Comparison of ENCODE assay signal across 1 cellular context in the genomic region with DNA sequence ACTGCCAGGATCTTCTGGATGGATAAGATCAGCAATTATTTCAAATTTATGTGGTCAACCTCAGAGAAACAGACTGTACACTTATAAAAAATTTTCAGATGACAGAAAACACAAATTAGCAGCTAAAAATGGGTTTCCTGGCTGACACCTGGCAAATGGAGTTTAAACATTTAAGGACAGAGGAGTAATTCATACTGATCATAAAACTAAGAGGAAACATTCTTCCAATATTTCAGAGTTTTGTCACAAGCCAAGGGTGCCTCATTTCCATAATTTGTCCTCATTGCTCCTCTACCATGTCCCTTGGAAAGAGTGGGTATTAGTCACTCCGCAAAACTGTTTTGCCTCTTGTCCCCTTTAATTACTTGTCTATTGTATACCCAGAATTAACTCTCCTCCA.
TF ChIP-seq lines count a peak whose summit lies in the region.

No MANE protein-coding gene starts in this region.

TF ChIP-seq in SK-N-SH, 30 proteins besides CTCF, POLR2A, EP300 and RAD21 (continued from another document):
- TF ChIP-seq, protein P1, sequence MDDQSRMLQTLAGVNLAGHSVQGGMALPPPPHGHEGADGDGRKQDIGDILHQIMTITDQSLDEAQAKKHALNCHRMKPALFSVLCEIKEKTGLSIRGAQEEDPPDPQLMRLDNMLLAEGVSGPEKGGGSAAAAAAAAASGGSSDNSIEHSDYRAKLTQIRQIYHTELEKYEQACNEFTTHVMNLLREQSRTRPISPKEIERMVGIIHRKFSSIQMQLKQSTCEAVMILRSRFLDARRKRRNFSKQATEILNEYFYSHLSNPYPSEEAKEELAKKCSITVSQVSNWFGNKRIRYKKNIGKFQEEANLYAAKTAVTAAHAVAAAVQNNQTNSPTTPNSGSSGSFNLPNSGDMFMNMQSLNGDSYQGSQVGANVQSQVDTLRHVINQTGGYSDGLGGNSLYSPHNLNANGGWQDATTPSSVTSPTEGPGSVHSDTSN (IDR thresholded peaks at IDR 0.05) = peak; percentile 45
- TF ChIP-seq MEF2A (IDR thresholded peaks at IDR 0.05; ENCODE audit: borderline replicate concordance, low read depth) (0 out of 2 replicates have a peak, but pooled peaks have one; percentile 31), CHD2 (IDR thresholded peaks at IDR 0.05; ENCODE audit: low read length, partially characterized antibody) (no peak), TEAD4 (IDR thresholded peaks at IDR 0.05; ENCODE audit: borderline replicate concordance, insufficient read depth) (0 out of 2 replicates have a peak, but pooled peaks have one; percentile 25), SIN3A (IDR thresholded peaks at IDR 0.05; ENCODE audit: borderline replicate concordance, low read depth, low read length) (no peak), JUND (IDR thresholded peaks at IDR 0.05) (no peak), NFIC (IDR thresholded peaks at IDR 0.05; ENCODE audit: borderline replicate concordance) (no peak)
- TF ChIP-seq, protein P2, sequence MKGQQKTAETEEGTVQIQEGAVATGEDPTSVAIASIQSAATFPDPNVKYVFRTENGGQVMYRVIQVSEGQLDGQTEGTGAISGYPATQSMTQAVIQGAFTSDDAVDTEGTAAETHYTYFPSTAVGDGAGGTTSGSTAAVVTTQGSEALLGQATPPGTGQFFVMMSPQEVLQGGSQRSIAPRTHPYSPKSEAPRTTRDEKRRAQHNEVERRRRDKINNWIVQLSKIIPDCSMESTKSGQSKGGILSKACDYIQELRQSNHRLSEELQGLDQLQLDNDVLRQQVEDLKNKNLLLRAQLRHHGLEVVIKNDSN (IDR thresholded peaks at IDR 0.05; ENCODE audit: borderline replicate concordance, low read depth) = no peak
- TF ChIP-seq, protein P3, sequence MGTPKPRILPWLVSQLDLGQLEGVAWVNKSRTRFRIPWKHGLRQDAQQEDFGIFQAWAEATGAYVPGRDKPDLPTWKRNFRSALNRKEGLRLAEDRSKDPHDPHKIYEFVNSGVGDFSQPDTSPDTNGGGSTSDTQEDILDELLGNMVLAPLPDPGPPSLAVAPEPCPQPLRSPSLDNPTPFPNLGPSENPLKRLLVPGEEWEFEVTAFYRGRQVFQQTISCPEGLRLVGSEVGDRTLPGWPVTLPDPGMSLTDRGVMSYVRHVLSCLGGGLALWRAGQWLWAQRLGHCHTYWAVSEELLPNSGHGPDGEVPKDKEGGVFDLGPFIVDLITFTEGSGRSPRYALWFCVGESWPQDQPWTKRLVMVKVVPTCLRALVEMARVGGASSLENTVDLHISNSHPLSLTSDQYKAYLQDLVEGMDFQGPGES (IDR thresholded peaks at IDR 0.05; ENCODE audit: low read depth, low read length) = no peak
- TF ChIP-seq, protein P4, sequence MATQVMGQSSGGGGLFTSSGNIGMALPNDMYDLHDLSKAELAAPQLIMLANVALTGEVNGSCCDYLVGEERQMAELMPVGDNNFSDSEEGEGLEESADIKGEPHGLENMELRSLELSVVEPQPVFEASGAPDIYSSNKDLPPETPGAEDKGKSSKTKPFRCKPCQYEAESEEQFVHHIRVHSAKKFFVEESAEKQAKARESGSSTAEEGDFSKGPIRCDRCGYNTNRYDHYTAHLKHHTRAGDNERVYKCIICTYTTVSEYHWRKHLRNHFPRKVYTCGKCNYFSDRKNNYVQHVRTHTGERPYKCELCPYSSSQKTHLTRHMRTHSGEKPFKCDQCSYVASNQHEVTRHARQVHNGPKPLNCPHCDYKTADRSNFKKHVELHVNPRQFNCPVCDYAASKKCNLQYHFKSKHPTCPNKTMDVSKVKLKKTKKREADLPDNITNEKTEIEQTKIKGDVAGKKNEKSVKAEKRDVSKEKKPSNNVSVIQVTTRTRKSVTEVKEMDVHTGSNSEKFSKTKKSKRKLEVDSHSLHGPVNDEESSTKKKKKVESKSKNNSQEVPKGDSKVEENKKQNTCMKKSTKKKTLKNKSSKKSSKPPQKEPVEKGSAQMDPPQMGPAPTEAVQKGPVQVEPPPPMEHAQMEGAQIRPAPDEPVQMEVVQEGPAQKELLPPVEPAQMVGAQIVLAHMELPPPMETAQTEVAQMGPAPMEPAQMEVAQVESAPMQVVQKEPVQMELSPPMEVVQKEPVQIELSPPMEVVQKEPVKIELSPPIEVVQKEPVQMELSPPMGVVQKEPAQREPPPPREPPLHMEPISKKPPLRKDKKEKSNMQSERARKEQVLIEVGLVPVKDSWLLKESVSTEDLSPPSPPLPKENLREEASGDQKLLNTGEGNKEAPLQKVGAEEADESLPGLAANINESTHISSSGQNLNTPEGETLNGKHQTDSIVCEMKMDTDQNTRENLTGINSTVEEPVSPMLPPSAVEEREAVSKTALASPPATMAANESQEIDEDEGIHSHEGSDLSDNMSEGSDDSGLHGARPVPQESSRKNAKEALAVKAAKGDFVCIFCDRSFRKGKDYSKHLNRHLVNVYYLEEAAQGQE (IDR thresholded peaks at IDR 0.05; ENCODE audit: low read depth, low read length) = no peak
